1 cellular context compared by ENCODE assay signal in the genomic region with DNA sequence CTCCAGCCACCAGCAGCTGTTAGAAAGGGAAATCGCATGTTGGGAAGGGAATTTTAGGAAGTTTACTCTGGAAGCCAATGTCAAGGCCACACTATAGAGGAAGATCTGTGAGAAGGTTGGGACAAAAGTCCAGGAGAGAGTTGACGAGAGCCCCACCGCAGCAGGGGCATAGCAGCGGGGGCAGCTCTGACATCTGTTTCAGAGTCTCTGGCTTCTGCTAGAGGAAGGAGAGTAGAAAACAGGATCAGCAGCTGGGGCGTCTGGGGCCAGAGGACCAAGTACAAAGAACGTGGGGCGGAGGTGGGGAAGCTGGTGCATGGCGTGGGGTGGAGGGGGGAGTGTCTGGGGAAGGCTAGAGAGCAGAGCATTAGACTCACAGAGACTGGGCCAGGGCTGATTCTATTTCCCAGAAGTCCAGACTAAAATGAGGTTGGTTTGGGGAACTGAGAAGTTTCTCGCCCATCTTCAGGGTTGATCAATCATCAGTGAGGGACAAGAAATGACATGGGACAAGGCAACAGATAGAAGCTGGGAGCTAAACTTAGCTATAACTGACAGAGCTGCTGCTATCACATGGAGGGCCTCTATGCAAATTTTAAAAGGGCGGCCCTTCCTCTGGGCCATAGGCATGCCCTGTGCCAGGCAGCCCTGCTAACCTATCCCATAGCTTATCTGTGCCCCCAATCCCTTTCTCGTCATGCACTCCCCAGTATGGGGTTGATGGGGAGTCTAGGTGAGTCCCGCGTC.
TF ChIP-seq lines count a peak whose summit lies in the region.

No MANE protein-coding gene starts in this region.

TF ChIP-seq in IMR-90, 13 proteins besides CTCF, POLR2A, EP300 and RAD21:
- no peak for TF ChIP-seq SMC3 (IDR thresholded peaks at IDR 0.05; ENCODE audit: low read depth, low read length)
- no peak for TF ChIP-seq MAFK (IDR thresholded peaks at IDR 0.05; ENCODE audit: low read depth, low read length)
- TF ChIP-seq CHD1 (IDR thresholded peaks at IDR 0.05; ENCODE audit: low read depth, low read length) = no peak
